Comparison of ENCODE assay signal across 24 cellular contexts in the genomic region with DNA sequence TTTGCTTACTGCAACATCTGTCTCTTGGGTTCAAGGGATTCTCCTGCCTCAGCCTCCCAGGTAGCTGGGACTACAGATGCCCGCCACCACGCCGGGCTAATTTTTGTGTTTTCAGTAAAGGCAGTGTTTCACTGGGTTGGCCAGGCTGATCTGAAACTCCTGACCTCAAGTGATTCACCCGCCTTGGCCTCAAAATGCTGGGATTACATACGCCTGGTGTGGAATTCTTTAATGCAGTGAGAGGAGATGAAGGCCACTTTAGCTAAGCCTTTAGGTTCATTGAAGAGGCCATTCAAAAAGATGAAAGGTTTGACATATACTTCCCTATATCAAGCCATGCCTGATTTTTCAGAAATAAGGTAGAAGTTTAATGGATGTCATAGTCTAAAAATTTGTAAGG.
"Had no signal": no experiment of that assay in that cellular context is flagged by ENCODE, and none has a peak within 500 bp of the region (broad histone marks: within the 10 kb centered on the region; RNA-seq: fewer than 3 reads in every experiment).

No MANE protein-coding gene starts in this region.

- ATAC-seq: effector memory CD8-positive, alpha-beta T cell; gastroesophageal sphincter; left cardiac atrium; lower lobe of right lung; naive thymus-derived CD4-positive, alpha-beta T cell; right lobe of liver; stimulated activated memory B cell treated with anti-CD40 and anti-IgM and Interleukin-4, amounts not matched to agents 10 μg/mL and 1 μg/mL and 100 μg/mL, for 72 hours had no signal

- H3K27ac Mint-ChIP-seq: dendritic cell treated with granulocyte-macrophage colony-stimulating factor and Interleukin-4, amounts not matched to agents 40 ng/mL and 50 ng/mL, for 4 days; effector memory CD8-positive, alpha-beta T cell; immature natural killer cell; memory B cell; naive thymus-derived CD4-positive, alpha-beta T cell; stimulated activated memory B cell treated with anti-CD40 and anti-IgM and Interleukin-4, amounts not matched to agents 10 μg/mL and 1 μg/mL and 100 μg/mL, for 72 hours; stimulated activated naive CD8-positive, alpha-beta T cell treated with anti-CD3 and anti-CD28 coated beads, Interleukin-15, Interleukin-2, amounts not matched to agents 100 ng/mL and 50 ng/mL, for 24 hours had no signal

- H3K4me3 ChIP-seq: esophagus squamous epithelium, gastroesophageal sphincter, left ventricle myocardium inferior, lower lobe of right lung, prostate gland, right lobe of liver, spleen, tibial artery, upper lobe of left lung, uterus had no signal

- H3K36me3 Mint-ChIP-seq: immature natural killer cell; stimulated activated memory B cell treated with anti-CD40 and anti-IgM and Interleukin-4, amounts not matched to agents 10 μg/mL and 1 μg/mL and 100 μg/mL, for 72 hours had no signal

- H3K27me3 ChIP-seq: esophagus squamous epithelium, gastroesophageal sphincter, right lobe of liver, spleen, tibial artery, upper lobe of left lung, uterus had no signal

- H3K4me3 Mint-ChIP-seq: dendritic cell treated with granulocyte-macrophage colony-stimulating factor and Interleukin-4, amounts not matched to agents 40 ng/mL and 50 ng/mL, for 4 days; effector memory CD8-positive, alpha-beta T cell; immature natural killer cell; memory B cell; naive thymus-derived CD4-positive, alpha-beta T cell; nephron progenitor cell; stimulated activated memory B cell treated with anti-CD40 and anti-IgM and Interleukin-4, amounts not matched to agents 10 μg/mL and 1 μg/mL and 100 μg/mL, for 72 hours; stimulated activated naive CD8-positive, alpha-beta T cell treated with anti-CD3 and anti-CD28 coated beads, Interleukin-15, Interleukin-2, amounts not matched to agents 100 ng/mL and 50 ng/mL, for 24 hours had no signal

- H3K36me3 ChIP-seq: esophagus squamous epithelium, gastroesophageal sphincter, left ventricle myocardium inferior, lower lobe of right lung, prostate gland, right lobe of liver, spleen, tibial artery, upper lobe of left lung, uterus had no signal

- H3K9me3 Mint-ChIP-seq: dendritic cell treated with granulocyte-macrophage colony-stimulating factor and Interleukin-4, amounts not matched to agents 40 ng/mL and 50 ng/mL, for 4 days; effector memory CD8-positive, alpha-beta T cell; immature natural killer cell; naive thymus-derived CD4-positive, alpha-beta T cell; stimulated activated memory B cell treated with anti-CD40 and anti-IgM and Interleukin-4, amounts not matched to agents 10 μg/mL and 1 μg/mL and 100 μg/mL, for 72 hours; stimulated activated naive CD8-positive, alpha-beta T cell treated with anti-CD3 and anti-CD28 coated beads, Interleukin-15, Interleukin-2, amounts not matched to agents 100 ng/mL and 50 ng/mL, for 24 hours had no signal

- H3K4me1 Mint-ChIP-seq: immature natural killer cell had no signal

- H3K27me3 Mint-ChIP-seq: dendritic cell treated with granulocyte-macrophage colony-stimulating factor and Interleukin-4, amounts not matched to agents 40 ng/mL and 50 ng/mL, for 4 days; effector memory CD8-positive, alpha-beta T cell; memory B cell; naive thymus-derived CD4-positive, alpha-beta T cell; stimulated activated memory B cell treated with anti-CD40 and anti-IgM and Interleukin-4, amounts not matched to agents 10 μg/mL and 1 μg/mL and 100 μg/mL, for 72 hours; stimulated activated naive CD8-positive, alpha-beta T cell treated with anti-CD3 and anti-CD28 coated beads, Interleukin-15, Interleukin-2, amounts not matched to agents 100 ng/mL and 50 ng/mL, for 24 hours had no signal

- H2AFZ ChIP-seq: parathyroid adenoma had no signal

- H3K27ac ChIP-seq: esophagus squamous epithelium, gastroesophageal sphincter, left ventricle myocardium inferior, lower lobe of right lung, parathyroid adenoma, prostate gland, right lobe of liver, spleen, tibial artery, upper lobe of left lung, uterus had no signal

- H3K79me2 ChIP-seq: parathyroid adenoma had no signal

- H3K4me1 ChIP-seq: esophagus squamous epithelium, gastroesophageal sphincter, lower lobe of right lung, parathyroid adenoma, prostate gland, right lobe of liver, upper lobe of left lung, uterus had no signal

- DNase-seq: effector memory CD8-positive, alpha-beta T cell; esophagus squamous epithelium; foreskin fibroblast; immature natural killer cell; left cardiac atrium; left ventricle myocardium inferior; lower lobe of right lung; naive thymus-derived CD4-positive, alpha-beta T cell; nephron progenitor cell; right lobe of liver; spleen; stimulated activated CD4-positive, alpha-beta T cell treated with anti-CD3 and anti-CD28 coated beads, Interleukin-15, amount 100 ng/mL, for 24 hours; stimulated activated CD4-positive, alpha-beta T cell treated with anti-CD3 and anti-CD28 coated beads, Interleukin-1b, Interleukin-23, amount 100 ng/mL, for 48 hours; stimulated activated CD4-positive, alpha-beta T cell treated with anti-CD3 and anti-CD28 coated beads, Interleukin-4, amount 100 ng/mL, for 24 hours; tibial artery; uterus had no signal
